In genomic region chr12:65640489-65640901, GRCh38 we compare ENCODE assay signal across 21 cellular contexts.
DNase-seq lines count a peak whose midpoint lies in the region; ATAC-seq, FAIRE-seq and TF ChIP-seq lines count a peak whose summit lies in the region.
"Had no signal": no experiment of that assay in that cellular context is flagged by ENCODE, and none has a peak within 500 bp of the region (broad histone marks: within the 10 kb centered on the region; RNA-seq: fewer than 3 reads in every experiment).

No MANE protein-coding gene starts in this region.

- H3K4me1 ChIP-seq in SK-N-SH (ENCODE audit: control insufficient read depth in 1 of 2, insufficient read depth in 2 of 2, low read depth in 1 of 2, low read length in 1 of 2) = peaks cover 0 to 38% of the 10 kb centered on the region in 2 experiments; a peak in 2 of 4 replicates
- H3K4me1 ChIP-seq: neural progenitor cell, sigmoid colon had no signal

- H3K9me3 Mint-ChIP-seq in stimulated activated naive B cell treated with anti-CD40 and anti-IgM and Interleukin-4, amounts not matched to agents 10 μg/mL and 1 μg/mL and 100 μg/mL, for 72 hours = no peaks in the 10 kb centered on the region
- H3K9me3 Mint-ChIP-seq: activated B cell treated with CpG ODN at 0.5 μM for 24 hours, H9 had no signal

- H3K9ac ChIP-seq in SK-N-SH = peak overlapping the region; percentile 97
- H3K9ac ChIP-seq: neural progenitor cell had no signal

- H2AFZ ChIP-seq in SK-N-SH (ENCODE audit: low read depth) = no peak overlapping the region

- CTCF ChIA-PET in SK-N-SH (lab: Yijun Ruan, JAX) = no interaction called here

- H3F3A ChIP-seq in SK-N-SH (replicated peaks; ENCODE audit: insufficient read depth) = peaks cover 78% of the 10 kb centered on the region

- no peak overlapping the region for H3K4me3 Mint-ChIP-seq in stimulated activated naive B cell treated with anti-CD40 and anti-IgM and Interleukin-4, amounts not matched to agents 10 μg/mL and 1 μg/mL and 100 μg/mL, for 72 hours
- H3K4me3 Mint-ChIP-seq: activated B cell treated with CpG ODN at 0.5 μM for 24 hours, H9, memory B cell, neural progenitor cell had no signal

- no peak for TF ChIP-seq RAD21 in SK-N-SH (IDR thresholded peaks at IDR 0.05; ENCODE audit: low read length)

- POLR2A ChIA-PET in SK-N-SH (lab: Yijun Ruan, JAX) = no interaction called here

- peaks cover 88% of the 10 kb centered on the region for H3K79me2 ChIP-seq in SK-N-SH (ENCODE audit: insufficient read depth)

- DNase-seq in SK-N-SH (no peak), fibroblast of the conjunctiva (ENCODE audit: low read depth) (peak; percentile 72), sciatic nerve (ENCODE audit: low spot score) (no peak), NCI-H524 treated with DMSO at 0.1 percent for 48 hours (lab: John Stamatoyannopoulos, UW) (no peak), HuH-7 (ENCODE audit: low spot score) (no peak)
- no peak for DNase-seq in NK-92 treated with Interleukin-12 subunit alpha and Interleukin-12 subunit beta, amount 100 ng/mL, for 24 hours (lab: John Stamatoyannopoulos, UW)
- no peak for DNase-seq in stimulated activated naive B cell treated with anti-CD40 and anti-IgM and Interleukin-4, amounts not matched to agents 10 μg/mL and 1 μg/mL and 100 μg/mL, for 72 hours
- DNase-seq: activated B cell treated with CpG ODN at 0.5 μM for 24 hours; activated gamma-delta T cell treated with Interleukin-2 at 50 U/mL for 16 hours; C1 segment of cervical spinal cord; DMS53; foreskin keratinocyte; H9; NCI-H1694 treated with DMSO at 0.1 percent for 48 hours; NCI-H446 treated with DMSO at 0.1 percent for 48 hours; sigmoid colon; stimulated activated naive CD8-positive, alpha-beta T cell treated with anti-CD3 and anti-CD28 coated beads, Interleukin-15, Interleukin-2, amounts not matched to agents 100 U/mL and 50 U/mL, for 24 hours; T-helper 1 cell had no signal

- no peaks in the 10 kb centered on the region for H3K9me2 ChIP-seq in SK-N-SH

- peak; percentile 57 for ATAC-seq in sciatic nerve
- ATAC-seq in stimulated activated naive B cell treated with anti-CD40 and anti-IgM and Interleukin-4, amounts not matched to agents 10 μg/mL and 1 μg/mL and 100 μg/mL, for 72 hours (replicated peaks) = no peak
- ATAC-seq: foreskin keratinocyte; stimulated activated naive CD8-positive, alpha-beta T cell treated with anti-CD3 and anti-CD28 coated beads, Interleukin-15, Interleukin-2, amounts not matched to agents 100 U/mL and 50 U/mL, for 24 hours had no signal

- peak overlapping the region; percentile 45 to 64 for H3K4me3 ChIP-seq in SK-N-SH (ENCODE audit: low read depth in 2 of 2, low read length in 1 of 2)
- H3K4me3 ChIP-seq: neural progenitor cell, sigmoid colon had no signal

- H3K27ac Mint-ChIP-seq in stimulated activated naive B cell treated with anti-CD40 and anti-IgM and Interleukin-4, amounts not matched to agents 10 μg/mL and 1 μg/mL and 100 μg/mL, for 72 hours = no peak overlapping the region
- H3K27ac Mint-ChIP-seq: activated B cell treated with CpG ODN at 0.5 μM for 24 hours, H9, memory B cell, neural progenitor cell had no signal

- H3K27me3 Mint-ChIP-seq in stimulated activated naive B cell treated with anti-CD40 and anti-IgM and Interleukin-4, amounts not matched to agents 10 μg/mL and 1 μg/mL and 100 μg/mL, for 72 hours = peaks cover 0 to 9% of the 10 kb centered on the region in 2 donors
- H3K27me3 Mint-ChIP-seq: activated B cell treated with CpG ODN at 0.5 μM for 24 hours had no signal

- intact Hi-C loops in sciatic nerve (cut with DNase I) = no loop called here

- no peaks in the 10 kb centered on the region for H3K36me3 Mint-ChIP-seq in stimulated activated naive B cell treated with anti-CD40 and anti-IgM and Interleukin-4, amounts not matched to agents 10 μg/mL and 1 μg/mL and 100 μg/mL, for 72 hours
- H3K36me3 Mint-ChIP-seq: memory B cell, neural progenitor cell had no signal

- no peaks in the 10 kb centered on the region for H3K27me3 ChIP-seq in SK-N-SH (ENCODE audit: insufficient read depth)
- H3K27me3 ChIP-seq: foreskin keratinocyte, neural progenitor cell, sigmoid colon had no signal

- H3K4me2 ChIP-seq in SK-N-SH = peak overlapping the region; percentile 76
- H3K4me2 ChIP-seq: neural progenitor cell had no signal

- no peak for TF ChIP-seq EP300 in SK-N-SH (IDR thresholded peaks at IDR 0.05; ENCODE audit: borderline replicate concordance in 1 of 2, low read depth in 1 of 2, low read length in 1 of 2)

- no peak for TF ChIP-seq CTCF in SK-N-SH (IDR thresholded peaks at IDR 0.05)

- WGBS in SK-N-SH (ENCODE audit: low lambda C conversion rate) = 18% methylated on average over 3 of the region's 3 CpGs

- peak; percentile 100 for FAIRE-seq in G401.6 (lab: Jason Lieb, UNC)

- no peaks in the 10 kb centered on the region for H4K20me1 ChIP-seq in SK-N-SH (ENCODE audit: insufficient read depth)

- H3K27ac ChIP-seq in SK-N-SH (ENCODE audit: low read depth in 2 of 2, low read length in 1 of 2) = peak overlapping the region; percentile 70 to 100
- H3K27ac ChIP-seq: foreskin keratinocyte, neural progenitor cell, sigmoid colon had no signal

- H3K9me3 ChIP-seq in SK-N-SH = no peaks in the 10 kb centered on the region
- H3K9me3 ChIP-seq: sigmoid colon had no signal

- H3K4me1 Mint-ChIP-seq in stimulated activated naive B cell treated with anti-CD40 and anti-IgM and Interleukin-4, amounts not matched to agents 10 μg/mL and 1 μg/mL and 100 μg/mL, for 72 hours = no peaks in the 10 kb centered on the region
- H3K4me1 Mint-ChIP-seq: activated B cell treated with CpG ODN at 0.5 μM for 24 hours, H9, memory B cell had no signal

- peaks cover 0 to 14% of the 10 kb centered on the region in 2 experiments for H3K36me3 ChIP-seq in SK-N-SH (replicated peaks in 1 of 2; ENCODE audit: control insufficient read depth in 1 of 2, insufficient read depth in 2 of 2, low read length in 1 of 2)
- H3K36me3 ChIP-seq: neural progenitor cell, sigmoid colon had no signal

TF ChIP-seq in SK-N-SH, 30 proteins besides CTCF, POLR2A, EP300 and RAD21 (continues in another document):
- TF ChIP-seq REST (IDR thresholded peaks at IDR 0.05; ENCODE audit: low read depth, low read length) = 0 out of 2 replicates have a peak, but pooled peaks have one; percentile 7
- no peak for TF ChIP-seq RCOR1 (IDR thresholded peaks at IDR 0.05; ENCODE audit: low read length)
- no peak for TF ChIP-seq TEAD4 (IDR thresholded peaks at IDR 0.05; ENCODE audit: borderline replicate concordance, insufficient read depth)
- no peak for TF ChIP-seq USF1 (IDR thresholded peaks at IDR 0.05; ENCODE audit: borderline replicate concordance, low read depth)
- TF ChIP-seq MAX (IDR thresholded peaks at IDR 0.05; ENCODE audit: low read depth) = peak; percentile 81
- TF ChIP-seq IRF3 (IDR thresholded peaks at IDR 0.05; ENCODE audit: low read depth, low read length) = no peak
- no peak for TF ChIP-seq FOSL2 (IDR thresholded peaks at IDR 0.05; ENCODE audit: borderline replicate concordance, low read depth)
- TF ChIP-seq CHD2 (IDR thresholded peaks at IDR 0.05; ENCODE audit: low read length, partially characterized antibody) = no peak
- TF ChIP-seq TCF12 (IDR thresholded peaks at IDR 0.05) = peak; percentile 33; the same call in 1 of the 2 replicates
- TF ChIP-seq RXRA (IDR thresholded peaks at IDR 0.05; ENCODE audit: borderline replicate concordance, low read depth) = no peak
